ENCODE assay signal across 28 cellular contexts in genomic region chr20:39473533-39473932, GRCh38.
DNase-seq lines count a peak whose midpoint lies in the region; ATAC-seq, FAIRE-seq and TF ChIP-seq lines count a peak whose summit lies in the region.
"Had no signal": no experiment of that assay in that cellular context is flagged by ENCODE, and none has a peak within 500 bp of the region (broad histone marks: within the 10 kb centered on the region; RNA-seq: fewer than 3 reads in every experiment).

No MANE protein-coding gene starts in this region.

- FAIRE-seq in HTR-8/SVneo (lab: Jason Lieb, UNC) (peak; percentile 51), bronchial epithelial cell (lab: Jason Lieb, UNC) (peak; percentile 7)
- FAIRE-seq: A549, D721Med, GM12878, GM19239, H1 had no signal

- intact Hi-C loops in activated CD4-positive, alpha-beta memory T cell treated with anti-CD3 and anti-CD28 coated beads for 36 hours (cut with micrococcal nuclease): no loop called here

- no peak overlapping the region for H3K4me3 Mint-ChIP-seq in nephron
- H3K4me3 Mint-ChIP-seq in activated CD4-positive, alpha-beta memory T cell treated with anti-CD3 and anti-CD28 coated beads for 36 hours: no peak overlapping the region
- H3K4me3 Mint-ChIP-seq: CD14-positive monocyte; CD4-positive, alpha-beta T cell; CD8-positive, alpha-beta memory T cell had no signal

- peaks cover 24% of the 10 kb centered on the region for H3K4me1 Mint-ChIP-seq in nephron
- H3K4me1 Mint-ChIP-seq in activated CD4-positive, alpha-beta memory T cell treated with anti-CD3 and anti-CD28 coated beads for 36 hours (ENCODE audit: low read depth): no peaks in the 10 kb centered on the region
- H3K4me1 Mint-ChIP-seq: CD14-positive monocyte; CD8-positive, alpha-beta memory T cell had no signal

- POLR2A ChIA-PET in activated CD4-positive, alpha-beta memory T cell treated with anti-CD3 and anti-CD28 coated beads for 36 hours (lab: Charles Lee): no interaction called here

- no peaks in the 10 kb centered on the region for H3K27me3 Mint-ChIP-seq in nephron (ENCODE audit: low read depth)
- H3K27me3 Mint-ChIP-seq in activated CD4-positive, alpha-beta memory T cell treated with anti-CD3 and anti-CD28 coated beads for 36 hours: no peaks in the 10 kb centered on the region
- H3K27me3 Mint-ChIP-seq: CD8-positive, alpha-beta memory T cell had no signal

- no peak overlapping the region for H3K4me3 ChIP-seq in bronchial epithelial cell (ENCODE audit: low read depth, low read length)
- H3K4me3 ChIP-seq: A549; BLaER1 treated with 17β-estradiol and CSF1 and Interleukin-3, amounts not matched to agents 10 nM and 100 nM; GM12878; GM23248 had no signal

- ATAC-seq in foreskin keratinocyte (no peak), HG02840 (IDR thresholded peaks at IDR 0.05; ENCODE audit: low FRiP score, unreplicated experiment) (no peak)
- ATAC-seq: A549, GM12878 had no signal

- TF ChIP-seq CTCF in bronchial epithelial cell (IDR thresholded peaks at IDR 0.05; ENCODE audit: insufficient read depth, low read length, severe bottlenecking): no peak
- no peak for TF ChIP-seq CTCF in nephron (IDR thresholded peaks at IDR 0.05; ENCODE audit: unreplicated experiment in 3 of 3)
- no peak for TF ChIP-seq CTCF in foreskin keratinocyte (conservative IDR thresholded peaks at IDR 0.05)

- no peak overlapping the region for H3K27ac ChIP-seq in foreskin keratinocyte
- H3K27ac ChIP-seq: A549; BLaER1 treated with 17β-estradiol and CSF1 and Interleukin-3, amounts not matched to agents 10 nM and 100 nM; GM23248 had no signal

- H3K27me3 ChIP-seq in bronchial epithelial cell (ENCODE audit: control insufficient read depth, insufficient read depth, low read length) (no peaks in the 10 kb centered on the region), foreskin keratinocyte (no peaks in the 10 kb centered on the region)
- H3K27me3 ChIP-seq: BE2C; BLaER1 treated with 17β-estradiol and CSF1 and Interleukin-3, amounts not matched to agents 10 nM and 100 nM had no signal

- CTCF ChIA-PET in activated CD4-positive, alpha-beta memory T cell treated with anti-CD3 and anti-CD28 coated beads for 36 hours (lab: Charles Lee): no interaction called here

- H3K4me1 ChIP-seq in foreskin keratinocyte: no peaks in the 10 kb centered on the region
- H3K4me1 ChIP-seq: A549; BE2C; BLaER1 treated with 17β-estradiol and CSF1 and Interleukin-3, amounts not matched to agents 10 nM and 100 nM had no signal

- H3K9me3 Mint-ChIP-seq in nephron: peaks cover 13% of the 10 kb centered on the region
- no peaks in the 10 kb centered on the region for H3K9me3 Mint-ChIP-seq in activated CD4-positive, alpha-beta memory T cell treated with anti-CD3 and anti-CD28 coated beads for 36 hours

- DNase-seq in NCI-H1436 (lab: John Stamatoyannopoulos, UW): peak; percentile 23
- DNase-seq in NCI-H1436 treated with DMSO at 0.1 percent for 48 hours (lab: John Stamatoyannopoulos, UW): no peak
- DNase-seq in HTR-8/SVneo (ENCODE audit: insufficient read length, low spot score): no peak
- DNase-seq in bronchial epithelial cell (ENCODE audit: low read depth): no peak
- no peak for DNase-seq in foreskin keratinocyte
- no peak for DNase-seq in activated CD4-positive, alpha-beta memory T cell treated with anti-CD3 and anti-CD28 coated beads for 36 hours
- DNase-seq: 8988T; ACHN; AML-193; BE2C; CD4-positive, alpha-beta T cell; CD8-positive, alpha-beta memory T cell; DMS 273 treated with DMSO at 0.1 percent for 48 hours; DMS79; EL; GDM1; GM23248; H7; HCEC 1CT had no signal

- peak overlapping the region; percentile 9 to 38 (median 14) for H3K27ac Mint-ChIP-seq in nephron
- H3K27ac Mint-ChIP-seq in activated CD4-positive, alpha-beta memory T cell treated with anti-CD3 and anti-CD28 coated beads for 36 hours: no peak overlapping the region
- H3K27ac Mint-ChIP-seq: CD14-positive monocyte; CD4-positive, alpha-beta T cell; CD8-positive, alpha-beta memory T cell had no signal

- no peaks in the 10 kb centered on the region for H3K36me3 ChIP-seq in bronchial epithelial cell (ENCODE audit: control insufficient read depth, insufficient read depth, low read length)
- H3K36me3 ChIP-seq: BE2C; BLaER1 treated with 17β-estradiol and CSF1 and Interleukin-3, amounts not matched to agents 10 nM and 100 nM had no signal

- peaks cover 6% of the 10 kb centered on the region for H3K36me3 Mint-ChIP-seq in nephron (ENCODE audit: low read depth)
- no peaks in the 10 kb centered on the region for H3K36me3 Mint-ChIP-seq in activated CD4-positive, alpha-beta memory T cell treated with anti-CD3 and anti-CD28 coated beads for 36 hours
- H3K36me3 Mint-ChIP-seq: CD14-positive monocyte; CD8-positive, alpha-beta memory T cell had no signal
